In the genomic region with DNA sequence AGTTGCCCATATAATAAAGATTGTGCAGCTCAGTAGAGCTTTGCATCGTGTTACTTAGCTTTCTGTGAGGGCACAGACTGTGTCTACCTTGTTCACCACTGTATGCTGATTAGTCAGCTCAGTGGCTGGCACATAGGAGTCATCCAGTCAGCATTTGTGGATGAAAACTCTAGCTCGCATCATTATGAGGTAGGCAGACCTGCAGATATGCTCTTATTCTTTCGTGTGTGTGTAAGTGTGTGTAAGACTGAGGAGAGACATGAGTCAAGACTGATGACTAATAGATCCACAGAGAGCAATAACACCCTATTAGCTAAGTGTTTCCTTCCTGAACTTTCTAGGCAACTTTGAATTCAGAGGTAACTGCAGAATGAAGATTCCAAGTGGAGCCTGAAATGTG, we compare ENCODE assay signal across 8 cellular contexts. TPM values are rescaled to one million over a fixed set of nuclear protein-coding genes. Genes with fewer than 3 reads are reported as not detected.
A peak's percentile ranks its signal among the peaks of the same experiment; 100 is the strongest.
DNase-seq lines count a peak whose midpoint lies in the region; ATAC-seq lines count a peak whose summit lies in the region.

No MANE protein-coding gene starts in this region.

- in situ Hi-C loops in ACHN (cut with HindIII; ENCODE audit: low pct_ligation_motif_present, low pct_unique_long_range_greater_than_20kb, low sequenced_read_pairs), result no loop called here

- H3K4me1 Mint-ChIP-seq in activated naive CD4-positive, alpha-beta T cell treated with anti-CD3 and anti-CD28 coated beads, Interleukin-2, amount 50 U/mL, for 24 hours, result peaks cover 37% of the 10 kb centered on the region
- H3K4me1 Mint-ChIP-seq in T-helper 17 cell, result peaks cover 11% of the 10 kb centered on the region

- DNase-seq in ACHN (peak; percentile 70), M059J (ENCODE audit: low read depth) (peak; percentile 95), islet precursor cell (peak; percentile 63), T-helper 17 cell (no peak), DMS153 treated with DMSO at 0.1 percent for 48 hours (lab: John Stamatoyannopoulos, UW; ENCODE audit: unreplicated experiment) (no peak)

- no peak for ATAC-seq in T-helper 17 cell
- ATAC-seq in HG02870 (IDR thresholded peaks at IDR 0.05; ENCODE audit: unreplicated experiment), result no peak
- ATAC-seq in HG02571 (IDR thresholded peaks at IDR 0.05; ENCODE audit: unreplicated experiment), result no peak

- H3K4me3 Mint-ChIP-seq in activated naive CD4-positive, alpha-beta T cell treated with anti-CD3 and anti-CD28 coated beads, Interleukin-2, amount 50 U/mL, for 24 hours, result peak overlapping the region; percentile 45
- H3K4me3 Mint-ChIP-seq in T-helper 17 cell, result no peak overlapping the region

- peak overlapping the region; percentile 95 for H3K27ac Mint-ChIP-seq in activated naive CD4-positive, alpha-beta T cell treated with anti-CD3 and anti-CD28 coated beads, Interleukin-2, amount 50 U/mL, for 24 hours
- no peak overlapping the region for H3K27ac Mint-ChIP-seq in T-helper 17 cell

- H3K27me3 Mint-ChIP-seq in activated naive CD4-positive, alpha-beta T cell treated with anti-CD3 and anti-CD28 coated beads, Interleukin-2, amount 50 U/mL, for 24 hours, result no peaks in the 10 kb centered on the region
- no peaks in the 10 kb centered on the region for H3K27me3 Mint-ChIP-seq in T-helper 17 cell

- H3K9me3 Mint-ChIP-seq in activated naive CD4-positive, alpha-beta T cell treated with anti-CD3 and anti-CD28 coated beads, Interleukin-2, amount 50 U/mL, for 24 hours, result no peaks in the 10 kb centered on the region

- H3K9me3 ChIP-seq in T-helper 17 cell (ENCODE audit: control insufficient read depth, low read length, poor library complexity, severe bottlenecking), result no peaks in the 10 kb centered on the region

- H3K36me3 Mint-ChIP-seq in activated naive CD4-positive, alpha-beta T cell treated with anti-CD3 and anti-CD28 coated beads, Interleukin-2, amount 50 U/mL, for 24 hours, result peaks cover 45% of the 10 kb centered on the region
- peaks cover 25% of the 10 kb centered on the region for H3K36me3 Mint-ChIP-seq in T-helper 17 cell (ENCODE audit: low read depth)

RNA-seq across cellular contexts. Expression of a gene that starts 17.1 kb away (rescaled TPM):
- 19.8 and 44.0 TPM in 2 replicates for total RNA-seq in M059J (2014; rRNA removed; shearing (Covaris generic))
- 10 to 100 TPM; 49.2 to 50.9 TPM for total RNA-seq in T-helper 17 cell

RNA-seq across cellular contexts. Expression of a gene that starts 44.3 kb away (rescaled TPM):
- total RNA-seq in M059J (2014; rRNA removed; shearing (Covaris generic)), result 1.5 and 4.2 TPM in 2 replicates
- 1 to 10 TPM; 1.0 to 1.4 TPM for total RNA-seq in T-helper 17 cell

Comparison
In these comparisons a context has a peak if more than half of its experiments do, and no peak if none do; other contexts are left out.
1. DNase-seq: peak in ACHN (single experiment), M059J (single experiment) and islet precursor cell (single experiment); none in T-helper 17 cell (0 of 3) and DMS153 treated with DMSO at 0.1 percent for 48 hours (single experiment).